Comparison of ENCODE assay signal across 20 cellular contexts in genomic region chr3:51585871-51586270, GRCh38. TPM values are rescaled to one million over a fixed set of nuclear protein-coding genes. Genes with fewer than 3 reads are reported as not detected.
DNase-seq lines count a peak whose midpoint lies in the region; ATAC-seq and TF ChIP-seq lines count a peak whose summit lies in the region.
"Had no signal": no experiment of that assay in that cellular context is flagged by ENCODE, and none has a peak within 500 bp of the region (broad histone marks: within the 10 kb centered on the region; RNA-seq: fewer than 3 reads in every experiment).

No MANE protein-coding gene starts in this region.

- no peak for DNase-seq in activated naive CD4-positive, alpha-beta T cell treated with anti-CD3 and anti-CD28 coated beads for 36 hours
- no peak for DNase-seq in activated naive CD4-positive, alpha-beta T cell treated with anti-CD3 and anti-CD28 coated beads, Interleukin-2, amount 50 U/mL, for 72 hours (ENCODE audit: low spot score in 2 of 2)
- DNase-seq in neural progenitor cell (ENCODE audit: low spot score) (no peak), mesenchymal stem cell (no peak), esophagus muscularis mucosa (ENCODE audit: extremely low spot score) (no peak), HAP-1 (ENCODE audit: low spot score in 2 of 2) (no peak)
- DNase-seq: Caco-2; CD4-positive, CD25-positive, alpha-beta regulatory T cell; CD8-positive, alpha-beta T cell; DMS153; DND-41; H9; HFFc6 had no signal

- H3K23ac ChIP-seq in mesenchymal stem cell (ENCODE audit: low read length in 2 of 2): no peak overlapping the region

- H3K36me3 ChIP-seq in neural progenitor cell: no peaks in the 10 kb centered on the region
- H3K36me3 ChIP-seq in mesenchymal stem cell (ENCODE audit: control insufficient read depth in 1 of 2, insufficient read depth in 2 of 2, low read depth in 1 of 2, low read length in 2 of 2): peaks cover 3 to 15% of the 10 kb centered on the region in 2 experiments
- H3K36me3 ChIP-seq in esophagus muscularis mucosa: peaks cover 0 to 11% (median 9%) of the 10 kb centered on the region in 4 donors
- peaks cover 8% of the 10 kb centered on the region for H3K36me3 ChIP-seq in HAP-1 (replicated peaks)

- peaks cover 15% of the 10 kb centered on the region for H4K20me1 ChIP-seq in neural progenitor cell (ENCODE audit: low read depth)

- H3K9ac ChIP-seq in neural progenitor cell: no peak overlapping the region
- H3K9ac ChIP-seq in mesenchymal stem cell (ENCODE audit: low read length): no peak overlapping the region
- H3K9ac ChIP-seq: BLaER1 had no signal

- H3K9me3 Mint-ChIP-seq in activated naive CD4-positive, alpha-beta T cell treated with anti-CD3 and anti-CD28 coated beads for 36 hours: no peaks in the 10 kb centered on the region
- no peaks in the 10 kb centered on the region for H3K9me3 Mint-ChIP-seq in activated naive CD4-positive, alpha-beta T cell treated with anti-CD3 and anti-CD28 coated beads, Interleukin-2, amount 50 U/mL, for 72 hours
- no peaks in the 10 kb centered on the region for H3K9me3 Mint-ChIP-seq in brain
- H3K9me3 Mint-ChIP-seq in neural progenitor cell: no peaks in the 10 kb centered on the region
- H3K9me3 Mint-ChIP-seq: CD4-positive, CD25-positive, alpha-beta regulatory T cell; CD8-positive, alpha-beta T cell; GM23338; H9; HFFc6 had no signal

- H3K27me3 Mint-ChIP-seq in activated naive CD4-positive, alpha-beta T cell treated with anti-CD3 and anti-CD28 coated beads for 36 hours (ENCODE audit: low read depth): no peaks in the 10 kb centered on the region
- H3K27me3 Mint-ChIP-seq in brain (no peaks in the 10 kb centered on the region), neural progenitor cell (ENCODE audit: insufficient read depth, low read depth) (no peaks in the 10 kb centered on the region)
- H3K27me3 Mint-ChIP-seq: B cell; CD4-positive, CD25-positive, alpha-beta regulatory T cell had no signal

- H4K91ac ChIP-seq in mesenchymal stem cell (ENCODE audit: low read length): no peak overlapping the region

- intact Hi-C loops in activated naive CD4-positive, alpha-beta T cell treated with anti-CD3 and anti-CD28 coated beads for 36 hours (cut with micrococcal nuclease): no loop called here
- intact Hi-C loops in esophagus muscularis mucosa (cut with DNase I): no loop called here

- H3K4me3 Mint-ChIP-seq in activated naive CD4-positive, alpha-beta T cell treated with anti-CD3 and anti-CD28 coated beads for 36 hours: no peak overlapping the region
- H3K4me3 Mint-ChIP-seq in brain (no peak overlapping the region), neural progenitor cell (no peak overlapping the region)
- H3K4me3 Mint-ChIP-seq: B cell; CD4-positive, CD25-positive, alpha-beta regulatory T cell; CD8-positive, alpha-beta T cell; GM23338; H9; HFFc6 had no signal

- H3K79me2 ChIP-seq in neural progenitor cell (ENCODE audit: low read depth): peaks cover 57% of the 10 kb centered on the region

- H4K8ac ChIP-seq in mesenchymal stem cell (ENCODE audit: low read length): no peak overlapping the region

- H3K9me3 ChIP-seq in neural progenitor cell (ENCODE audit: low read depth): no peaks in the 10 kb centered on the region
- no peaks in the 10 kb centered on the region for H3K9me3 ChIP-seq in mesenchymal stem cell (ENCODE audit: control insufficient read depth, low read length)
- no peaks in the 10 kb centered on the region for H3K9me3 ChIP-seq in esophagus muscularis mucosa
- no peaks in the 10 kb centered on the region for H3K9me3 ChIP-seq in HAP-1
- H3K9me3 ChIP-seq: BLaER1, Caco-2 had no signal

- H3K4me1 Mint-ChIP-seq in activated naive CD4-positive, alpha-beta T cell treated with anti-CD3 and anti-CD28 coated beads for 36 hours (ENCODE audit: low read depth): peaks cover 10% of the 10 kb centered on the region
- H3K4me1 Mint-ChIP-seq in brain (peaks cover 40% of the 10 kb centered on the region), neural progenitor cell (peaks cover 8% of the 10 kb centered on the region)

- H3K14ac ChIP-seq in mesenchymal stem cell (ENCODE audit: low read length in 2 of 2): no peak overlapping the region

- no peak for TF ChIP-seq POLR2A in esophagus muscularis mucosa (IDR thresholded peaks at IDR 0.05; ENCODE audit: low read depth)

- H3K27me3 ChIP-seq in neural progenitor cell (no peaks in the 10 kb centered on the region), mesenchymal stem cell (ENCODE audit: control insufficient read depth in 1 of 2, insufficient read depth in 1 of 2, low read length in 2 of 2) (no peaks in the 10 kb centered on the region), esophagus muscularis mucosa (no peaks in the 10 kb centered on the region), HAP-1 (ENCODE audit: low read depth) (no peaks in the 10 kb centered on the region)
- H3K27me3 ChIP-seq: BLaER1 had no signal

- H3K79me1 ChIP-seq in mesenchymal stem cell (replicated peaks; ENCODE audit: low read length, poor library complexity, severe bottlenecking): peaks cover 28% of the 10 kb centered on the region

- WGBS in mesenchymal stem cell: 100% methylated on average over 3 of the region's 3 CpGs
- 95% methylated on average over 3 of the region's 3 CpGs for WGBS in esophagus muscularis mucosa

- ATAC-seq in activated naive CD4-positive, alpha-beta T cell treated with anti-CD3 and anti-CD28 coated beads, Interleukin-2, amount 50 U/mL, for 72 hours: no peak
- no peak for ATAC-seq in GM19351 (IDR thresholded peaks at IDR 0.05; ENCODE audit: unreplicated experiment)
- ATAC-seq: CD8-positive, alpha-beta T cell; GM23338 had no signal

- no peak for TF ChIP-seq CTCF in brain (conservative IDR thresholded peaks at IDR 0.05)
- no peak for TF ChIP-seq CTCF in neural progenitor cell (IDR thresholded peaks at IDR 0.05)
- TF ChIP-seq CTCF in esophagus muscularis mucosa (IDR thresholded peaks at IDR 0.05): no peak

- no peak overlapping the region for H3K18ac ChIP-seq in mesenchymal stem cell (ENCODE audit: low read depth in 1 of 2, low read length in 2 of 2)

- in situ Hi-C loops in HAP-1 (cut with MboI; ENCODE audit: low sequenced_read_pairs): no loop called here

- H3K4ac ChIP-seq in mesenchymal stem cell (ENCODE audit: low read depth in 1 of 2, low read length in 2 of 2): no peak overlapping the region

- H3K4me3 ChIP-seq in neural progenitor cell (no peak overlapping the region), mesenchymal stem cell (ENCODE audit: insufficient read depth in 1 of 2, low read depth in 1 of 2, low read length in 2 of 2) (no peak overlapping the region), esophagus muscularis mucosa (no peak overlapping the region), HAP-1 (no peak overlapping the region)
- H3K4me3 ChIP-seq: BLaER1, GM23338 had no signal

- peaks cover 5% of the 10 kb centered on the region for H3K4me1 ChIP-seq in neural progenitor cell
- peaks cover 6% of the 10 kb centered on the region for H3K4me1 ChIP-seq in mesenchymal stem cell (ENCODE audit: control insufficient read depth, insufficient read depth, low read depth, low read length)
- H3K4me1 ChIP-seq in esophagus muscularis mucosa: peaks cover 0 to 13% (median 0%) of the 10 kb centered on the region in 4 donors
- H3K4me1 ChIP-seq in HAP-1: peaks cover 14% of the 10 kb centered on the region
- H3K4me1 ChIP-seq: Caco-2 had no signal

- no peak overlapping the region for H2BK5ac ChIP-seq in mesenchymal stem cell (ENCODE audit: low read depth, low read length, poor library complexity, severe bottlenecking)

- no peak for TF ChIP-seq EP300 in esophagus muscularis mucosa (IDR thresholded peaks at IDR 0.05)

- CTCF ChIA-PET in activated naive CD4-positive, alpha-beta T cell treated with anti-CD3 and anti-CD28 coated beads for 36 hours (lab: Charles Lee): no interaction called here

- peaks cover 7% of the 10 kb centered on the region for H3F3A ChIP-seq in neural progenitor cell (ENCODE audit: low read depth)

- peak overlapping the region; percentile 16 for H3K27ac Mint-ChIP-seq in activated naive CD4-positive, alpha-beta T cell treated with anti-CD3 and anti-CD28 coated beads for 36 hours
- H3K27ac Mint-ChIP-seq in activated naive CD4-positive, alpha-beta T cell treated with anti-CD3 and anti-CD28 coated beads, Interleukin-2, amount 50 U/mL, for 72 hours: no peak overlapping the region
- H3K27ac Mint-ChIP-seq in brain (peak overlapping the region in 3 of 5 experiments; percentile 52 to 80 (median 76)), neural progenitor cell (peak overlapping the region; percentile 57)
- H3K27ac Mint-ChIP-seq: B cell; CD4-positive, CD25-positive, alpha-beta regulatory T cell; GM23338; H9; HFFc6 had no signal

- H3K27ac ChIP-seq in neural progenitor cell (no peak overlapping the region), mesenchymal stem cell (ENCODE audit: low read length, poor library complexity, severe bottlenecking) (no peak overlapping the region), esophagus muscularis mucosa (replicated peaks in 1 of 4) (no peak overlapping the region)
- H3K27ac ChIP-seq: 22Rv1, BLaER1, C4-2B had no signal

- H2BK12ac ChIP-seq in mesenchymal stem cell (ENCODE audit: low read length in 2 of 2): no peak overlapping the region

- H2AFZ ChIP-seq in neural progenitor cell (replicated peaks): no peak overlapping the region
- no peak overlapping the region for H2AFZ ChIP-seq in mesenchymal stem cell (ENCODE audit: low read depth, low read length)
- H2AFZ ChIP-seq: GM23338 had no signal

- H2BK120ac ChIP-seq in mesenchymal stem cell (ENCODE audit: low read depth, low read length): no peak overlapping the region

- no peak overlapping the region for H3K4me2 ChIP-seq in neural progenitor cell
- H3K4me2 ChIP-seq in mesenchymal stem cell (ENCODE audit: low read length, poor library complexity, severe bottlenecking): no peak overlapping the region
- H3K4me2 ChIP-seq: BLaER1, GM23338 had no signal

- no peak overlapping the region for H2AK5ac ChIP-seq in mesenchymal stem cell (ENCODE audit: low read length, severe bottlenecking)

- peaks cover 4% of the 10 kb centered on the region for H3K36me3 Mint-ChIP-seq in activated naive CD4-positive, alpha-beta T cell treated with anti-CD3 and anti-CD28 coated beads for 36 hours (ENCODE audit: low read depth)
- no peaks in the 10 kb centered on the region for H3K36me3 Mint-ChIP-seq in activated naive CD4-positive, alpha-beta T cell treated with anti-CD3 and anti-CD28 coated beads, Interleukin-2, amount 50 U/mL, for 72 hours
- H3K36me3 Mint-ChIP-seq in brain (peaks cover 51% of the 10 kb centered on the region), neural progenitor cell (peaks cover 16% of the 10 kb centered on the region)

- H2BK15ac ChIP-seq in mesenchymal stem cell (ENCODE audit: low read depth, poor library complexity, severe bottlenecking): no peak overlapping the region

RNA-seq across cellular contexts. Expression of gene RAD54L2, which starts 47.4 kb away (rescaled TPM):
- 10 to 100 TPM; 23.1 to 24.5 TPM for total RNA-seq in activated naive CD4-positive, alpha-beta T cell treated with anti-CD3 and anti-CD28 coated beads for 36 hours
- 10 to 100 TPM; 17.9 to 27.4 TPM for total RNA-seq in activated naive CD4-positive, alpha-beta T cell treated with anti-CD3 and anti-CD28 coated beads, Interleukin-2, amount 50 U/mL, for 72 hours
- polyA plus RNA-seq in brain (ENCODE audit: insufficient read depth, low read depth, low replicate concordance): 5.4 TPM
- total RNA-seq in neural progenitor cell (ENCODE audit: low replicate concordance): 30.5 and 31.7 TPM in 2 replicates
- 6.0 TPM for polyA plus RNA-seq in mesenchymal stem cell (2013, experiment 1 of 2)
- 5.5 TPM for polyA plus RNA-seq in mesenchymal stem cell (2013, experiment 2 of 2)
- 10 to 100 TPM; 18.2 to 25.3 (median 23.8) TPM for total RNA-seq in esophagus muscularis mucosa

Comparison
In these comparisons a context has a peak if more than half of its experiments do, and no peak if none do; other contexts are left out.
1. H3K27ac Mint-ChIP-seq: peak in activated naive CD4-positive, alpha-beta T cell treated with anti-CD3 and anti-CD28 coated beads for 36 hours (single experiment), brain (3 of 5) and neural progenitor cell (single experiment); none in activated naive CD4-positive, alpha-beta T cell treated with anti-CD3 and anti-CD28 coated beads, Interleukin-2, amount 50 U/mL, for 72 hours (0 of 2).